Comparison of ENCODE assay signal across 2 cellular contexts in genomic region chr6:43837501-43837900, GRCh38.
TF ChIP-seq lines count a peak whose summit lies in the region.

No MANE protein-coding gene starts in this region.

TF ChIP-seq in HCT116, 20 proteins besides CTCF, POLR2A, EP300 and RAD21 (continued from another document):
- no peak for TF ChIP-seq ATF3 (IDR thresholded peaks at IDR 0.05)

TF ChIP-seq in SK-N-SH, 30 proteins besides CTCF, POLR2A, EP300 and RAD21 (continued from another document):
- TF ChIP-seq GATA2 (CRISPR knock-in tag; IDR thresholded peaks at IDR 0.05): no peak
- no peak for TF ChIP-seq TCF12 (IDR thresholded peaks at IDR 0.05)
- no peak for TF ChIP-seq TEAD4 (IDR thresholded peaks at IDR 0.05; ENCODE audit: borderline replicate concordance, insufficient read depth)
- no peak for TF ChIP-seq USF1 (IDR thresholded peaks at IDR 0.05; ENCODE audit: borderline replicate concordance, low read depth)
- no peak for TF ChIP-seq EZH2phosphoT487 (IDR thresholded peaks at IDR 0.05; ENCODE audit: borderline replicate concordance, low read depth)
- TF ChIP-seq TAF1 (IDR thresholded peaks at IDR 0.05; ENCODE audit: borderline replicate concordance, low read depth, low read length): no peak
- TF ChIP-seq YY1 (IDR thresholded peaks at IDR 0.05; ENCODE audit: low read depth): no peak
- TF ChIP-seq FOXJ3 (CRISPR knock-in tag; IDR thresholded peaks at IDR 0.05): no peak
- TF ChIP-seq IRF3 (IDR thresholded peaks at IDR 0.05; ENCODE audit: low read depth, low read length): no peak
- no peak for TF ChIP-seq GABPA (IDR thresholded peaks at IDR 0.05; ENCODE audit: low read depth)
- TF ChIP-seq MAX (IDR thresholded peaks at IDR 0.05; ENCODE audit: low read depth): no peak
TF ChIP-seq in SK-N-SH: peak in this region for 0.
